Comparison of ENCODE assay signal across 10 cellular contexts in genomic region chr5:73299017-73299630, GRCh38.
DNase-seq lines count a peak whose midpoint lies in the region; ATAC-seq and TF ChIP-seq lines count a peak whose summit lies in the region.
"Had no signal": no experiment of that assay in that cellular context is flagged by ENCODE, and none has a peak within 500 bp of the region (broad histone marks: within the 10 kb centered on the region; RNA-seq: fewer than 3 reads in every experiment).

No MANE protein-coding gene starts in this region.

- H3K27ac Mint-ChIP-seq in activated naive CD8-positive, alpha-beta T cell = no peak overlapping the region
- H3K27ac Mint-ChIP-seq in activated naive CD8-positive, alpha-beta T cell treated with anti-CD3 and anti-CD28 coated beads, Interleukin-2, amount 50 U/mL, for 24 hours = no peak overlapping the region
- H3K27ac Mint-ChIP-seq: memory B cell had no signal

- no peak overlapping the region for H3K4me2 ChIP-seq in PC-9

- H4K20me1 ChIP-seq in PC-9 (ENCODE audit: insufficient read depth) = no peaks in the 10 kb centered on the region

- no peaks in the 10 kb centered on the region for H3K79me2 ChIP-seq in PC-9 (ENCODE audit: low read depth)

- H3K4me3 ChIP-seq in iPS-18a (ENCODE audit: low read length) = peak overlapping the region; percentile 38
- peak overlapping the region; percentile 25 to 49 for H3K4me3 ChIP-seq in stomach smooth muscle (ENCODE audit: low read length in 2 of 2)
- no peak overlapping the region for H3K4me3 ChIP-seq in tibial artery
- no peak overlapping the region for H3K4me3 ChIP-seq in PC-9

- no peaks in the 10 kb centered on the region for H3K9me3 Mint-ChIP-seq in activated naive CD8-positive, alpha-beta T cell (ENCODE audit: low read depth)
- no peaks in the 10 kb centered on the region for H3K9me3 Mint-ChIP-seq in activated naive CD8-positive, alpha-beta T cell treated with anti-CD3 and anti-CD28 coated beads, Interleukin-2, amount 50 U/mL, for 24 hours
- H3K9me3 Mint-ChIP-seq: memory B cell had no signal

- H3K4me1 ChIP-seq in iPS-18a (ENCODE audit: control insufficient read depth, low read depth, low read length) = peaks cover 8% of the 10 kb centered on the region
- peaks cover 20% of the 10 kb centered on the region for H3K4me1 ChIP-seq in stomach smooth muscle (ENCODE audit: control insufficient read depth, insufficient read depth, low read length)
- H3K4me1 ChIP-seq in tibial artery = peaks cover 0 to 30% (median 25%) of the 10 kb centered on the region in 4 donors
- peaks cover 8% of the 10 kb centered on the region; the same call in 1 of the 2 replicates for H3K4me1 ChIP-seq in PC-9 (replicated peaks; ENCODE audit: insufficient read depth)

- no peaks in the 10 kb centered on the region for H3K9me3 ChIP-seq in iPS-18a (ENCODE audit: control insufficient read depth, low read depth, low read length)
- no peaks in the 10 kb centered on the region for H3K9me3 ChIP-seq in stomach smooth muscle (ENCODE audit: control insufficient read depth in 2 of 2, low read length in 2 of 2)
- H3K9me3 ChIP-seq in tibial artery = no peaks in the 10 kb centered on the region
- H3K9me3 ChIP-seq in PC-9 (ENCODE audit: insufficient read depth, low read depth) = no peaks in the 10 kb centered on the region

- H3K4me1 Mint-ChIP-seq in activated naive CD8-positive, alpha-beta T cell (ENCODE audit: low read depth) = peaks cover 30% of the 10 kb centered on the region
- peaks cover 16% of the 10 kb centered on the region for H3K4me1 Mint-ChIP-seq in activated naive CD8-positive, alpha-beta T cell treated with anti-CD3 and anti-CD28 coated beads, Interleukin-2, amount 50 U/mL, for 24 hours

- H3K27me3 ChIP-seq in iPS-18a (ENCODE audit: control insufficient read depth, insufficient read depth, low read length) (peaks cover 100% of the 10 kb centered on the region), stomach smooth muscle (ENCODE audit: control insufficient read depth in 1 of 2, insufficient read depth in 2 of 2, low read length in 2 of 2) (peaks cover 75 to 85% of the 10 kb centered on the region in 2 donors), tibial artery (peaks cover 0 to 89% of the 10 kb centered on the region in 2 donors), PC-9 (ENCODE audit: insufficient read depth, low read depth) (no peaks in the 10 kb centered on the region)

- peaks cover 64% of the 10 kb centered on the region for H3K27me3 Mint-ChIP-seq in activated naive CD8-positive, alpha-beta T cell
- H3K27me3 Mint-ChIP-seq in activated naive CD8-positive, alpha-beta T cell treated with anti-CD3 and anti-CD28 coated beads, Interleukin-2, amount 50 U/mL, for 24 hours = peaks cover 89% of the 10 kb centered on the region

- CTCF ChIA-PET in PC-9 (lab: Charles Lee) = no interaction called here

- H3K9me2 ChIP-seq in PC-9 (ENCODE audit: insufficient read depth) = no peaks in the 10 kb centered on the region

- no peaks in the 10 kb centered on the region for H3K36me3 ChIP-seq in iPS-18a (ENCODE audit: control insufficient read depth, low read depth, low read length)
- no peaks in the 10 kb centered on the region for H3K36me3 ChIP-seq in stomach smooth muscle (ENCODE audit: control insufficient read depth in 2 of 2, insufficient read depth in 2 of 2, low read length in 2 of 2)
- H3K36me3 ChIP-seq in tibial artery = no peaks in the 10 kb centered on the region
- H3K36me3 ChIP-seq in PC-9 (ENCODE audit: low read depth) = no peaks in the 10 kb centered on the region

- no peak overlapping the region for H2AFZ ChIP-seq in PC-9

- no peak overlapping the region for H3K27ac ChIP-seq in VCaP
- H3K27ac ChIP-seq in iPS-18a (ENCODE audit: low read length) = no peak overlapping the region
- H3K27ac ChIP-seq in stomach smooth muscle (ENCODE audit: low read length) = no peak overlapping the region
- H3K27ac ChIP-seq in tibial artery = no peak overlapping the region
- no peak overlapping the region for H3K27ac ChIP-seq in PC-9

- BruUV-seq in PC-9 (replicated peaks; lab: Mats Ljungman, UMichigan) = no TSS peak

- H3K9ac ChIP-seq in iPS-18a (ENCODE audit: low read length) (no peak overlapping the region), stomach smooth muscle (ENCODE audit: low read length in 2 of 2) (no peak overlapping the region)

- ATAC-seq in activated naive CD8-positive, alpha-beta T cell treated with anti-CD3 and anti-CD28 coated beads, Interleukin-2, amount 50 U/mL, for 24 hours = no peak

- no peaks in the 10 kb centered on the region for H3F3A ChIP-seq in PC-9 (ENCODE audit: insufficient read depth, low read depth)

- no peak for DNase-seq in activated naive CD8-positive, alpha-beta T cell treated with anti-CD3 and anti-CD28 coated beads, Interleukin-2, amount 50 U/mL, for 24 hours
- no peak for DNase-seq in tibial artery
- DNase-seq in PC-9 = no peak
- no peak for DNase-seq in central memory CD4-positive, alpha-beta T cell
- DNase-seq: stimulated activated naive CD4-positive, alpha-beta T cell had no signal

- peaks cover 2% of the 10 kb centered on the region for H3K36me3 Mint-ChIP-seq in activated naive CD8-positive, alpha-beta T cell
- peaks cover 1% of the 10 kb centered on the region for H3K36me3 Mint-ChIP-seq in activated naive CD8-positive, alpha-beta T cell treated with anti-CD3 and anti-CD28 coated beads, Interleukin-2, amount 50 U/mL, for 24 hours (ENCODE audit: low read depth)

- peak; percentile 35 for TF ChIP-seq CTCF in VCaP (conservative IDR thresholded peaks at IDR 0.05)
- peak in 1 of 2 experiments; percentile 13 for TF ChIP-seq CTCF in tibial artery (IDR thresholded peaks at IDR 0.05)
- TF ChIP-seq CTCF in PC-9 (conservative IDR thresholded peaks at IDR 0.05) = no peak

- peak overlapping the region; percentile 21 for H3K4me3 Mint-ChIP-seq in activated naive CD8-positive, alpha-beta T cell
- H3K4me3 Mint-ChIP-seq in activated naive CD8-positive, alpha-beta T cell treated with anti-CD3 and anti-CD28 coated beads, Interleukin-2, amount 50 U/mL, for 24 hours = no peak overlapping the region
- H3K4me3 Mint-ChIP-seq: memory B cell had no signal

- POLR2A ChIA-PET in PC-9 (lab: Charles Lee; ENCODE audit: unreplicated experiment) = no interaction called here

- intact Hi-C loops in tibial artery (cut with DNase I; ENCODE audit: low total_unique reads) (no loop called here), PC-9 (cut with micrococcal nuclease; ENCODE audit: unreplicated experiment) (no loop called here)

Comparison
In these comparisons a context has a peak if more than half of its experiments do, and no peak if none do; other contexts are left out.
1. H3K4me3 ChIP-seq: peak in iPS-18a (single experiment) and stomach smooth muscle (2 of 2); none in tibial artery (0 of 2) and PC-9 (single experiment).